ENCODE assay signal across 1 cellular context in the genomic region with DNA sequence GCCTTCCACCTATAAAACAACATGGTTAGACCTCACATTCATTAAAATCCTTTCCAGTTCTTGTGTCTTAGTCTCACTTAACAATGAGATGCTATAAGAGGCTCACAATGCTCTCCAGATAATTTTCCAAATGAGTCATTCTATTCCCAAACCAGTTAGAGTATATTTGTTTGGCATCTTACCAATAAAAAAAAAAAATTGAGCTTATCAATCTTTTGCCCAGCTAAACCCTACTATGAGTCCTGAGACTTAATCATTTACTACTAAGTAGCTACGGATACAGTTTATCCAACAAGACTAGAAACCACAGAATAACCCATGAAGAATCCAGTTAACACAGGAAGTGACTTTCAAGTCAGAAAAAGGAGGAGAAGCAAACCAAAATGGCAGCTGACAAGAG.
TF ChIP-seq lines count a peak whose summit lies in the region.

No MANE protein-coding gene starts in this region.

TF ChIP-seq in GM23338, 12 proteins besides CTCF, POLR2A, EP300 and RAD21 (continued from another document):
- TF ChIP-seq, protein P1, sequence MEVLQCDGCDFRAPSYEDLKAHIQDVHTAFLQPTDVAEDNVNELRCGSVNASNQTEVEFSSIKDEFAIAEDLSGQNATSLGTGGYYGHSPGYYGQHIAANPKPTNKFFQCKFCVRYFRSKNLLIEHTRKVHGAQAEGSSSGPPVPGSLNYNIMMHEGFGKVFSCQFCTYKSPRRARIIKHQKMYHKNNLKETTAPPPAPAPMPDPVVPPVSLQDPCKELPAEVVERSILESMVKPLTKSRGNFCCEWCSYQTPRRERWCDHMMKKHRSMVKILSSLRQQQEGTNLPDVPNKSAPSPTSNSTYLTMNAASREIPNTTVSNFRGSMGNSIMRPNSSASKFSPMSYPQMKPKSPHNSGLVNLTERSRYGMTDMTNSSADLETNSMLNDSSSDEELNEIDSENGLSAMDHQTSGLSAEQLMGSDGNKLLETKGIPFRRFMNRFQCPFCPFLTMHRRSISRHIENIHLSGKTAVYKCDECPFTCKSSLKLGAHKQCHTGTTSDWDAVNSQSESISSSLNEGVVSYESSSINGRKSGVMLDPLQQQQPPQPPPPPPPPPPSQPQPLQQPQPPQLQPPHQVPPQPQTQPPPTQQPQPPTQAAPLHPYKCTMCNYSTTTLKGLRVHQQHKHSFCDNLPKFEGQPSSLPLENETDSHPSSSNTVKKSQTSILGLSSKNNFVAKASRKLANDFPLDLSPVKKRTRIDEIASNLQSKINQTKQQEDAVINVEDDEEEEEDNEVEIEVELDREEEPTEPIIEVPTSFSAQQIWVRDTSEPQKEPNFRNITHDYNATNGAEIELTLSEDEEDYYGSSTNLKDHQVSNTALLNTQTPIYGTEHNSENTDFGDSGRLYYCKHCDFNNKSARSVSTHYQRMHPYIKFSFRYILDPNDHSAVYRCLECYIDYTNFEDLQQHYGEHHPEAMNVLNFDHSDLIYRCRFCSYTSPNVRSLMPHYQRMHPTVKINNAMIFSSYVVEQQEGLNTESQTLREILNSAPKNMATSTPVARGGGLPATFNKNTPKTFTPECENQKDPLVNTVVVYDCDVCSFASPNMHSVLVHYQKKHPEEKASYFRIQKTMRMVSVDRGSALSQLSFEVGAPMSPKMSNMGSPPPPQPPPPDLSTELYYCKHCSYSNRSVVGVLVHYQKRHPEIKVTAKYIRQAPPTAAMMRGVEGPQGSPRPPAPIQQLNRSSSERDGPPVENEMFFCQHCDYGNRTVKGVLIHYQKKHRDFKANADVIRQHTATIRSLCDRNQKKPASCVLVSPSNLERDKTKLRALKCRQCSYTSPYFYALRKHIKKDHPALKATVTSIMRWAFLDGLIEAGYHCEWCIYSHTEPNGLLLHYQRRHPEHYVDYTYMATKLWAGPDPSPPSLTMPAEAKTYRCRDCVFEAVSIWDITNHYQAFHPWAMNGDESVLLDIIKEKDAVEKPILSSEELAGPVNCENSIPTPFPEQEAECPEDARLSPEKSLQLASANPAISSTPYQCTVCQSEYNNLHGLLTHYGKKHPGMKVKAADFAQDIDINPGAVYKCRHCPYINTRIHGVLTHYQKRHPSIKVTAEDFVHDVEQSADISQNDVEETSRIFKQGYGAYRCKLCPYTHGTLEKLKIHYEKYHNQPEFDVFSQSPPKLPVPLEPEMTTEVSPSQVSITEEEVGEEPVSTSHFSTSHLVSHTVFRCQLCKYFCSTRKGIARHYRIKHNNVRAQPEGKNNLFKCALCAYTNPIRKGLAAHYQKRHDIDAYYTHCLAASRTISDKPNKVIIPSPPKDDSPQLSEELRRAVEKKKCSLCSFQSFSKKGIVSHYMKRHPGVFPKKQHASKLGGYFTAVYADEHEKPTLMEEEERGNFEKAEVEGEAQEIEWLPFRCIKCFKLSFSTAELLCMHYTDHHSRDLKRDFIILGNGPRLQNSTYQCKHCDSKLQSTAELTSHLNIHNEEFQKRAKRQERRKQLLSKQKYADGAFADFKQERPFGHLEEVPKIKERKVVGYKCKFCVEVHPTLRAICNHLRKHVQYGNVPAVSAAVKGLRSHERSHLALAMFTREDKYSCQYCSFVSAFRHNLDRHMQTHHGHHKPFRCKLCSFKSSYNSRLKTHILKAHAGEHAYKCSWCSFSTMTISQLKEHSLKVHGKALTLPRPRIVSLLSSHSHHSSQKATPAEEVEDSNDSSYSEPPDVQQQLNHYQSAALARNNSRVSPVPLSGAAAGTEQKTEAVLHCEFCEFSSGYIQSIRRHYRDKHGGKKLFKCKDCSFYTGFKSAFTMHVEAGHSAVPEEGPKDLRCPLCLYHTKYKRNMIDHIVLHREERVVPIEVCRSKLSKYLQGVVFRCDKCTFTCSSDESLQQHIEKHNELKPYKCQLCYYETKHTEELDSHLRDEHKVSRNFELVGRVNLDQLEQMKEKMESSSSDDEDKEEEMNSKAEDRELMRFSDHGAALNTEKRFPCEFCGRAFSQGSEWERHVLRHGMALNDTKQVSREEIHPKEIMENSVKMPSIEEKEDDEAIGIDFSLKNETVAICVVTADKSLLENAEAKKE (CRISPR knock-in tag; IDR thresholded peaks at IDR 0.05): no peak
- no peak for TF ChIP-seq EZH2phosphoT487 (IDR thresholded peaks at IDR 0.05; ENCODE audit: unreplicated experiment)
- TF ChIP-seq JUNB (IDR thresholded peaks at IDR 0.05; ENCODE audit: unreplicated experiment): no peak
- no peak for TF ChIP-seq NANOG (IDR thresholded peaks at IDR 0.05; ENCODE audit: borderline replicate concordance)
- TF ChIP-seq ETS1 (IDR thresholded peaks at IDR 0.05): no peak
- TF ChIP-seq CREB1 (CRISPR knock-in tag; IDR thresholded peaks at IDR 0.05; ENCODE audit: low read depth): no peak
- no peak for TF ChIP-seq ZNF331 (CRISPR knock-in tag; IDR thresholded peaks at IDR 0.05; ENCODE audit: low read depth)
- TF ChIP-seq STAT1 (IDR thresholded peaks at IDR 0.05; ENCODE audit: unreplicated experiment): no peak
- TF ChIP-seq, protein P2, sequence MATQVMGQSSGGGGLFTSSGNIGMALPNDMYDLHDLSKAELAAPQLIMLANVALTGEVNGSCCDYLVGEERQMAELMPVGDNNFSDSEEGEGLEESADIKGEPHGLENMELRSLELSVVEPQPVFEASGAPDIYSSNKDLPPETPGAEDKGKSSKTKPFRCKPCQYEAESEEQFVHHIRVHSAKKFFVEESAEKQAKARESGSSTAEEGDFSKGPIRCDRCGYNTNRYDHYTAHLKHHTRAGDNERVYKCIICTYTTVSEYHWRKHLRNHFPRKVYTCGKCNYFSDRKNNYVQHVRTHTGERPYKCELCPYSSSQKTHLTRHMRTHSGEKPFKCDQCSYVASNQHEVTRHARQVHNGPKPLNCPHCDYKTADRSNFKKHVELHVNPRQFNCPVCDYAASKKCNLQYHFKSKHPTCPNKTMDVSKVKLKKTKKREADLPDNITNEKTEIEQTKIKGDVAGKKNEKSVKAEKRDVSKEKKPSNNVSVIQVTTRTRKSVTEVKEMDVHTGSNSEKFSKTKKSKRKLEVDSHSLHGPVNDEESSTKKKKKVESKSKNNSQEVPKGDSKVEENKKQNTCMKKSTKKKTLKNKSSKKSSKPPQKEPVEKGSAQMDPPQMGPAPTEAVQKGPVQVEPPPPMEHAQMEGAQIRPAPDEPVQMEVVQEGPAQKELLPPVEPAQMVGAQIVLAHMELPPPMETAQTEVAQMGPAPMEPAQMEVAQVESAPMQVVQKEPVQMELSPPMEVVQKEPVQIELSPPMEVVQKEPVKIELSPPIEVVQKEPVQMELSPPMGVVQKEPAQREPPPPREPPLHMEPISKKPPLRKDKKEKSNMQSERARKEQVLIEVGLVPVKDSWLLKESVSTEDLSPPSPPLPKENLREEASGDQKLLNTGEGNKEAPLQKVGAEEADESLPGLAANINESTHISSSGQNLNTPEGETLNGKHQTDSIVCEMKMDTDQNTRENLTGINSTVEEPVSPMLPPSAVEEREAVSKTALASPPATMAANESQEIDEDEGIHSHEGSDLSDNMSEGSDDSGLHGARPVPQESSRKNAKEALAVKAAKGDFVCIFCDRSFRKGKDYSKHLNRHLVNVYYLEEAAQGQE (IDR thresholded peaks at IDR 0.05; ENCODE audit: unreplicated experiment): no peak
- TF ChIP-seq POLR2AphosphoS5 (IDR thresholded peaks at IDR 0.05; ENCODE audit: low read depth): no peak
- no peak for TF ChIP-seq EZH2 (IDR thresholded peaks at IDR 0.05; ENCODE audit: low read depth, unreplicated experiment)
TF ChIP-seq in GM23338: peak in this region for 0.
